Comparison of ENCODE assay signal across 9 cellular contexts in the genomic region with DNA sequence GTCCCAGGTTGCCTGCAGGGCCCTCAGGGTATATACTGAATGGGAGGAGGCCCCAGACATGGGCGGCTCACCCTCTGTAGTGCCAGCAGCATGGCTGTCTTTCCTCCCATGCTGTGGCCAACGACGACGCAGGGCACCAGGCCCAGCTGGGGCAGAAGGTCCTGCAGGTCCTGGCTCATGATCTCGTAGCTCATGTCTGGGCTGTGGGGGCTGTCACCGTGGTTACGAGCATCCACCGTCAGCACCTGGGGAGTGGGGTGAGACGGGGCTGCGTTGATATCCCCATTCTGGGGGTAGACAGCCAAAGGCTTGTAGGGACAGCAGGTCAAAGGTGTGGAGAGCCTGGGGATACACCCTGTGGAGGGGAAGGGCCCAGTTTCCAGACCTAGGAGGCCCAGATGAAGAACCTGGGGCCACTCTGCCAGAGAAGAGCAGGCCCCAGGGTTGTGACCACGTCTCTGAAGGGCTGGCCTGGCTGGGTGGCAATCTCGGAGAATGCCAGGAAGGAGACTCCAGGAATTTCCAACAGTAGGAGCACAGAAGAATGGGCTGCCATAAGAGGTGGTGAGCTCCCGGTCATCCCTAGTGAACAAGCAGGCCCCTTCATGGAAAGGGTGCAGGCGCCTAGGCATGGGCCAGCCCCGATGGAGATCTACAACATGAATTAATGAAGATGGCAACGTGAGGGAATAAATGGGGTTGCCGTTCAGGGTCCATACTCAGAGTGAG. TPM values are rescaled to one million over a fixed set of nuclear protein-coding genes. Genes with fewer than 3 reads are reported as not detected.
DNase-seq lines count a peak whose midpoint lies in the region; ATAC-seq and TF ChIP-seq lines count a peak whose summit lies in the region.
"Had no signal": no experiment of that assay in that cellular context is flagged by ENCODE, and none has a peak within 500 bp of the region (broad histone marks: within the 10 kb centered on the region; RNA-seq: fewer than 3 reads in every experiment).

No MANE protein-coding gene starts in this region.

- TF ChIP-seq POLR2A in NB4 (IDR thresholded peaks at IDR 0.05; ENCODE audit: extremely low read depth, insufficient read length): no peak

- peak overlapping the region; percentile 93 for H3K4me3 Mint-ChIP-seq in CD14-positive monocyte
- H3K4me3 Mint-ChIP-seq in effector memory CD8-positive, alpha-beta T cell: peak overlapping the region; percentile 92
- H3K4me3 Mint-ChIP-seq in neural crest cell: peak overlapping the region; percentile 92

- H3K4me3 ChIP-seq in NB4 (ENCODE audit: low read depth, low read length): peak overlapping the region; percentile 76

- peaks cover 20% of the 10 kb centered on the region for H3K4me1 Mint-ChIP-seq in CD14-positive monocyte
- peaks cover 19 to 20% of the 10 kb centered on the region in 2 donors for H3K4me1 Mint-ChIP-seq in effector memory CD8-positive, alpha-beta T cell (ENCODE audit: low read depth in 2 of 2)
- peaks cover 19% of the 10 kb centered on the region for H3K4me1 Mint-ChIP-seq in neural crest cell

- H3K36me3 Mint-ChIP-seq in CD14-positive monocyte (peaks cover 12 to 23% of the 10 kb centered on the region in 2 donors), neural crest cell (ENCODE audit: low read depth) (no peaks in the 10 kb centered on the region)
- H3K36me3 Mint-ChIP-seq in effector memory CD8-positive, alpha-beta T cell (ENCODE audit: insufficient read depth): peaks cover 25% of the 10 kb centered on the region

- peaks cover 0 to 7% (median 5%) of the 10 kb centered on the region in 7 donors for H3K9me3 Mint-ChIP-seq in CD14-positive monocyte
- H3K9me3 Mint-ChIP-seq in effector memory CD8-positive, alpha-beta T cell: no peaks in the 10 kb centered on the region
- H3K9me3 Mint-ChIP-seq in neural crest cell: no peaks in the 10 kb centered on the region

- H3K27me3 Mint-ChIP-seq in CD14-positive monocyte (ENCODE audit: low read depth in 3 of 3): peaks cover 23 to 34% (median 23%) of the 10 kb centered on the region in 3 donors
- H3K27me3 Mint-ChIP-seq in effector memory CD8-positive, alpha-beta T cell: no peaks in the 10 kb centered on the region
- peaks cover 11% of the 10 kb centered on the region for H3K27me3 Mint-ChIP-seq in neural crest cell (ENCODE audit: low read depth)

- DNase-seq in CD14-positive monocyte (ENCODE audit: low spot score) (no peak), NB4 (ENCODE audit: low read depth) (no peak), neural crest cell (ENCODE audit: low read depth, low spot score) (no peak)
- no peak for DNase-seq in effector memory CD8-positive, alpha-beta T cell
- no peak for DNase-seq in activated effector memory CD4-positive, alpha-beta T cell treated with Interleukin-2 at 50 U/mL for 16 hours

- H3K27ac Mint-ChIP-seq in CD14-positive monocyte (peak overlapping the region in 5 of 7 donors; percentile 70 to 95 (median 91)), neural crest cell (ENCODE audit: unreplicated experiment) (no peak overlapping the region)
- peak overlapping the region; percentile 60 to 93 for H3K27ac Mint-ChIP-seq in effector memory CD8-positive, alpha-beta T cell

- TF ChIP-seq CTCF in CD14-positive monocyte (IDR thresholded peaks at IDR 0.05): no peak
- TF ChIP-seq CTCF in NB4 (IDR thresholded peaks at IDR 0.05; ENCODE audit: low read depth, low read length): no peak
- TF ChIP-seq CTCF in neural crest cell (conservative IDR thresholded peaks at IDR 0.05): no peak

- no peak for ATAC-seq in effector memory CD8-positive, alpha-beta T cell (replicated peaks)
- ATAC-seq in HG03521 (IDR thresholded peaks at IDR 0.05; ENCODE audit: unreplicated experiment) (no peak), HG02973 (IDR thresholded peaks at IDR 0.05; ENCODE audit: unreplicated experiment) (no peak)
- no peak for ATAC-seq in activated CD4-positive, CD25-positive, alpha-beta regulatory T cell treated with anti-CD3 and anti-CD28 coated beads, Interleukin-2, amount 50 U/mL, for 24 hours

- intact Hi-C loops in CD14-positive monocyte (cut with micrococcal nuclease): loop anchor here (5.0 to 10.0 kb wide), 2 partner anchors 55 to 117 kb away; partner anchors contain the start of genes BUD23 (in 2 of the 2) and DNAJC30 (in 2 of the 2)

RNA-seq across cellular contexts. Expression of gene ABHD11, which starts 0.9 kb away (rescaled TPM):
- polyA plus RNA-seq in CD14-positive monocyte: 10 to 100 TPM; 20.3 to 22.1 TPM
- total RNA-seq in neural crest cell: 23.3 and 26.4 TPM in 2 replicates

RNA-seq across cellular contexts. Expression of gene STX1A, which starts 18.2 kb away (rescaled TPM):
- under 1 TPM; 0.27 to 0.37 TPM for polyA plus RNA-seq in CD14-positive monocyte
- 16.4 and 17.7 TPM in 2 replicates for total RNA-seq in neural crest cell

RNA-seq across cellular contexts. Expression of gene CLDN3, which starts 32.4 kb away (rescaled TPM):
- not detected for polyA plus RNA-seq in CD14-positive monocyte
- total RNA-seq in neural crest cell: 0.19 TPM in 1 of 2 replicates, not detected in the other
- total RNA-seq: temporal lobe had no signal

RNA-seq across cellular contexts. Expression of gene BUD23, which starts 54.3 kb away (rescaled TPM):
- 10 to 100 TPM; 44.5 to 51.9 TPM for polyA plus RNA-seq in CD14-positive monocyte
- total RNA-seq in neural crest cell: 66.9 and 70.8 TPM in 2 replicates

RNA-seq across cellular contexts. Expression of gene DNAJC30, which starts 54.4 kb away (rescaled TPM):
- 1 to 10 TPM; 3.2 to 5.2 TPM for polyA plus RNA-seq in CD14-positive monocyte
- total RNA-seq in neural crest cell: 11.1 and 11.4 TPM in 2 replicates
